In genomic region chr17:5864910-5865657, GRCh38 we compare ENCODE assay signal across 19 cellular contexts.
A peak's percentile ranks its signal among the peaks of the same experiment; 100 is the strongest.
DNase-seq lines count a peak whose midpoint lies in the region; ATAC-seq, FAIRE-seq and TF ChIP-seq lines count a peak whose summit lies in the region.
"Had no signal": no experiment of that assay in that cellular context is flagged by ENCODE, and none has a peak within 500 bp of the region (broad histone marks: within the 10 kb centered on the region; RNA-seq: fewer than 3 reads in every experiment).

No MANE protein-coding gene starts in this region.

- H3K4me3 ChIP-seq in A549 (no peak overlapping the region), hepatocyte (no peak overlapping the region), esophagus squamous epithelium (no peak overlapping the region)
- H3K4me3 ChIP-seq: GM23338, Peyer's patch had no signal

- H3K9me2 ChIP-seq in hepatocyte (replicated peaks; ENCODE audit: insufficient read depth), result no peaks in the 10 kb centered on the region

- no peak for FAIRE-seq in A549 (lab: Jason Lieb, UNC)
- FAIRE-seq: G401.6 had no signal

- no peaks in the 10 kb centered on the region for H3K4me1 ChIP-seq in A549
- H3K4me1 ChIP-seq in hepatocyte (ENCODE audit: insufficient read depth), result no peaks in the 10 kb centered on the region
- H3K4me1 ChIP-seq in esophagus squamous epithelium, result no peaks in the 10 kb centered on the region
- H3K4me1 ChIP-seq: Peyer's patch had no signal

- no peak for TF ChIP-seq CTCF in A549 (IDR thresholded peaks at IDR 0.05)
- TF ChIP-seq CTCF in hepatocyte (IDR thresholded peaks at IDR 0.05; ENCODE audit: poor library complexity), result no peak
- no peak for TF ChIP-seq CTCF in esophagus squamous epithelium (IDR thresholded peaks at IDR 0.05)
- no peak for TF ChIP-seq CTCF in GM13976 (IDR thresholded peaks at IDR 0.05; ENCODE audit: borderline replicate concordance, control extremely low read depth, extremely low read depth, insufficient read depth, missing control alignments)

- no peaks in the 10 kb centered on the region for H4K20me1 ChIP-seq in hepatocyte (ENCODE audit: insufficient read depth, poor library complexity, severe bottlenecking)

- in situ Hi-C loops in Caki2 (cut with HindIII; ENCODE audit: low pct_unique_long_range_greater_than_20kb, low sequenced_read_pairs), result no loop called here
- in situ Hi-C loops in GM13976 (cut with MboI; ENCODE audit: low sequenced_read_pairs, unreplicated experiment), result no loop called here

- H3K27me3 ChIP-seq in hepatocyte (no peaks in the 10 kb centered on the region), esophagus squamous epithelium (peaks cover 0 to 10% (median 0%) of the 10 kb centered on the region in 4 donors)
- H3K27me3 ChIP-seq: Peyer's patch had no signal

- ATAC-seq in A549, result 0 out of 6 replicates have a peak, but pooled peaks of 1 of the 2 experiments have one; percentile 19
- ATAC-seq: GM23338 had no signal

- no peak for TF ChIP-seq RAD21 in A549 (conservative IDR thresholded peaks at IDR 0.05 in 1 of 2, IDR thresholded peaks at IDR 0.05 in 1 of 2)

- H3K9me3 ChIP-seq in A549, result no peaks in the 10 kb centered on the region
- H3K9me3 ChIP-seq in hepatocyte (ENCODE audit: low read depth), result no peaks in the 10 kb centered on the region
- H3K9me3 ChIP-seq in esophagus squamous epithelium, result no peaks in the 10 kb centered on the region
- H3K9me3 ChIP-seq: Peyer's patch had no signal

- DNase-seq in A549 (ENCODE audit: low read depth in 1 of 2, low spot score in 1 of 2), result no peak
- DNase-seq in Caki2 (ENCODE audit: low read depth), result peak; percentile 30
- no peak for DNase-seq in hepatocyte (ENCODE audit: low spot score)
- peak; percentile 68 for DNase-seq in renal cortical epithelial cell (ENCODE audit: low read depth)
- no peak for DNase-seq in esophagus squamous epithelium (lab: John Stamatoyannopoulos, UW)
- DNase-seq in GM13976 (ENCODE audit: low spot score), result no peak
- DNase-seq in DMS53 (lab: John Stamatoyannopoulos, UW), result no peak
- DNase-seq: AML-193; DMS 273 treated with DMSO at 0.1 percent for 48 hours; MM.1S; NCI-H1092 treated with DMSO at 0.1 percent for 48 hours; NCI-H2081; NCI-H446 treated with DMSO at 0.1 percent for 48 hours; NCI-H69; NK-92 treated with Interleukin-12 subunit alpha and Interleukin-12 subunit beta, amount 100 ng/mL, for 24 hours; Peyer's patch had no signal

- H3K4me2 ChIP-seq in A549 (no peak overlapping the region), hepatocyte (no peak overlapping the region)
- H3K4me2 ChIP-seq: GM23338 had no signal

- no peak for TF ChIP-seq EP300 in A549 (IDR thresholded peaks at IDR 0.05)

- intact Hi-C loops in esophagus squamous epithelium (cut with DNase I), result no loop called here

- no peaks in the 10 kb centered on the region for H3K79me2 ChIP-seq in hepatocyte

- H2AFZ ChIP-seq in hepatocyte, result no peak overlapping the region
- H2AFZ ChIP-seq: GM23338 had no signal

- no peak overlapping the region for H3K27ac ChIP-seq in A549
- peak overlapping the region; percentile 2 for H3K27ac ChIP-seq in hepatocyte
- no peak overlapping the region for H3K27ac ChIP-seq in esophagus squamous epithelium
- H3K27ac ChIP-seq: C4-2B, Peyer's patch had no signal

- 45% methylated on average over 7 of the region's 7 CpGs for WGBS in A549 (ENCODE audit: missing lambda C conversion rate)
- WGBS in hepatocyte (ENCODE audit: low lambda C conversion rate, missing lambda C conversion rate), result 64% methylated on average over 7 of the region's 7 CpGs
- WGBS in esophagus squamous epithelium, 2 donors, result 62 to 66% methylated on average over 7 of the region's 7 CpGs

- CTCF ChIA-PET in A549 (lab: Yijun Ruan, JAX), result no interaction called here

- H3K36me3 ChIP-seq in hepatocyte (replicated peaks; ENCODE audit: insufficient read depth, low read depth), result no peaks in the 10 kb centered on the region
- H3K36me3 ChIP-seq in esophagus squamous epithelium, result no peaks in the 10 kb centered on the region
- H3K36me3 ChIP-seq: Peyer's patch had no signal

- TF ChIP-seq POLR2A in A549 (IDR thresholded peaks at IDR 0.05; ENCODE audit: low read length) (no peak), esophagus squamous epithelium (IDR thresholded peaks at IDR 0.05) (no peak)

- POLR2A ChIA-PET in A549 (lab: Yijun Ruan, JAX), result no interaction called here

TF ChIP-seq in A549, 52 proteins besides CTCF, POLR2A, EP300 and RAD21:
- TF ChIP-seq FOSL2 (IDR thresholded peaks at IDR 0.05), result no peak
- peak; percentile 19; the same call in 1 of the 2 replicates for TF ChIP-seq FOSL2 (CRISPR knock-in tag; IDR thresholded peaks at IDR 0.05)
- no peak for TF ChIP-seq RNF2 (IDR thresholded peaks at IDR 0.05; ENCODE audit: borderline replicate concordance, low read depth)

Comparison
In these comparisons a context has a peak if more than half of its experiments do, and no peak if none do; other contexts are left out.
1. DNase-seq: peak in Caki2 (single experiment) and renal cortical epithelial cell (single experiment); none in A549 (0 of 2), hepatocyte (single experiment), esophagus squamous epithelium (single experiment), GM13976 (single experiment) and DMS53 (single experiment).